ENCODE assay signal across 8 cellular contexts in the genomic region with DNA sequence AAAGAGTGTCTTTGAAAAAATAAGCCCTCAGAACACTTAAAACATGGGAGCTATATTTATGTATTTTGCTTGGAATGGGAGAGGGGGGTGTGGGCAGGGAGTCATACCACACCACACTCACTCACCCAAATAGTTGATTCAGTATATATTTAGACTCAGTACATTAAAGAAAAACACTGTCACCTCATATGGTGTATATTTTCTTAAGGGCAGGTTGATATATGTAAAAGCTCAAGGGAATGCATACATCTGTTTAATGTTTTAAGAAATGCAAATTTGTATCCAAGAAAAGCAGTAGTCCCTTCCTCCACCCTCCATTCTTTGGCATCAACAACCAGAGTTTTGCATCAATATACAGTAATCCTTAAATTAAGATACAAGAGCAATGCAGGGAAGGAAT. TPM values are rescaled to one million over a fixed set of nuclear protein-coding genes. Genes with fewer than 3 reads are reported as not detected.
A peak's percentile ranks its signal among the peaks of the same experiment; 100 is the strongest.
DNase-seq lines count a peak whose midpoint lies in the region; ATAC-seq and TF ChIP-seq lines count a peak whose summit lies in the region.

No MANE protein-coding gene starts in this region.

- H3K27me3 Mint-ChIP-seq in brain = peaks cover 3% of the 10 kb centered on the region

- no peak for DNase-seq in HFF-Myc (ENCODE audit: extremely low read depth, low read depth)
- no peak for DNase-seq in NCI-H345 treated with DMSO at 0.1 percent for 48 hours (lab: John Stamatoyannopoulos, UW; ENCODE audit: unreplicated experiment)
- no peak for DNase-seq in NCI-H1092 (lab: John Stamatoyannopoulos, UW)
- no peak for DNase-seq in SKM-1 treated with dmso at 0.1 percent for 144 hours (lab: John Stamatoyannopoulos, UW; ENCODE audit: unreplicated experiment)

- H3K27ac Mint-ChIP-seq in brain = peak overlapping the region; percentile 95 to 99 (median 97)

- TF ChIP-seq CTCF in 22Rv1 (IDR thresholded peaks at IDR 0.05) (no peak), HFF-Myc (IDR thresholded peaks at IDR 0.05; ENCODE audit: low read depth, low read length, missing control alignments) (no peak), brain (conservative IDR thresholded peaks at IDR 0.05) (no peak)

- H3K36me3 ChIP-seq in mesodermal cell (ENCODE audit: control insufficient read depth, insufficient read depth, low read length) = peaks cover 17% of the 10 kb centered on the region

- H3K36me3 Mint-ChIP-seq in brain = peaks cover 8% of the 10 kb centered on the region

- peak overlapping the region; percentile 99 for H3K27ac ChIP-seq in 22Rv1
- H3K27ac ChIP-seq in mesodermal cell (ENCODE audit: low read depth, low read length, severe bottlenecking) = peak overlapping the region; percentile 86

- H3K9me3 ChIP-seq in mesodermal cell (ENCODE audit: control insufficient read depth, low read length) = no peaks in the 10 kb centered on the region

- H3K4me3 Mint-ChIP-seq in brain = peak overlapping the region in 4 of 5 experiments; percentile 91 to 95 (median 94)

- ATAC-seq in GM21576 (IDR thresholded peaks at IDR 0.05; ENCODE audit: unreplicated experiment) = no peak

- H3K4me3 ChIP-seq in HFF-Myc (replicated peaks; ENCODE audit: low read depth, low read length) = peak overlapping the region; percentile 58
- H3K4me3 ChIP-seq in mesodermal cell (ENCODE audit: extremely low read depth, insufficient read depth, low read length, poor library complexity, severe bottlenecking) = peak overlapping the region; percentile 65

- peaks cover 0 to 2% (median 0%) of the 10 kb centered on the region in 5 experiments for H3K9me3 Mint-ChIP-seq in brain

- H3K4me1 Mint-ChIP-seq in brain = peaks cover 8% of the 10 kb centered on the region

- peaks cover 45% of the 10 kb centered on the region for H3K4me1 ChIP-seq in mesodermal cell (ENCODE audit: control insufficient read depth, insufficient read depth, low read length, poor library complexity, severe bottlenecking)

RNA-seq across cellular contexts. Expression of gene NFYB, which starts 1.4 kb away (rescaled TPM):
- 24.2 TPM for polyA plus RNA-seq in brain (ENCODE audit: insufficient read depth, low read depth, low replicate concordance)
- polyA plus RNA-seq in mesodermal cell (2013, experiment 1 of 2) = 43.9 TPM
- 56.8 TPM for polyA plus RNA-seq in mesodermal cell (2013, experiment 2 of 2)
